8 cellular contexts compared by ENCODE assay signal in the genomic region with DNA sequence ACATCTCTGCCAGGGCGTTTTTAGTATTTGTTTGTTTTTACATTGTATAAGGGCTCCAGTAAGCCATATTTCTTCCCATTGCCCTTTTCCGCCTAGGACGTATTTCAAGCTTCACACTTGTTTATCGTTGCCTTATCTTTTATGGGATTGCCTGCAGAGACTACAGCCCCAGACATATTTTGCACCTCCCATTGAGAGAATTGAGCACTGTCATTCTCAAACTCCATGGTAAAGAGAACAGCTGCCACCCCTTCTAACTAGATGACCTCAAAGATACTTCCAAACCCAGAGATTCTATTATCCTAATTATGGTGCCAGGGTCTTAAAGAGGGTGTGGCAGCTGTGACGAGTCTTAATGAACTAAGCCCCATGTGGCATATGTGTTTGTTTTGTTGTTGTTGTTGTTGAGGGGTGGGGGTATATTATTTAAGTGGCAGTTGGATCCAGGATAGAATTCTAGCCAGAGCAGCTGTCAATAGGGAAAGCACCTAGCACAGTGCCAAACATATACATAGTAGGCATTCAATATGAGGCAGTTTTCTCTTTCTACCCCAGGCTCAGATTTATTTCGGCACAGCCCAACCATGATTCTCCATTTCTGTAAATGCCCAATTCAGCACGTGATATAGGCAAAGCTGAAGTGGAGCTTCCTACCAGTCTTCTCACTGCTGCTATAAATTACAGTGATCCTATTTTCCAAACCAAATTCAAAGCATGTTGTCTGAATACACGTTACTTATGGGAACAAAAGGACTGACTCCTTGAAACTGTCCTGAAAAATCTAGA. TPM values are rescaled to one million over a fixed set of nuclear protein-coding genes. Genes with fewer than 3 reads are reported as not detected.
A peak's percentile ranks its signal among the peaks of the same experiment; 100 is the strongest.
DNase-seq lines count a peak whose midpoint lies in the region; ATAC-seq lines count a peak whose summit lies in the region.

No MANE protein-coding gene starts in this region.

- POLR2A ChIA-PET in activated CD4-positive, alpha-beta memory T cell treated with anti-CD3 and anti-CD28 coated beads for 36 hours (lab: Charles Lee), result interaction anchor here (1.4 to 3.2 kb wide), 2 partner anchors 8 to 17 kb away, joined by 5 to 22 read pairs; no protein-coding TSS in a partner anchor

- H3K9me3 ChIP-seq in iPS-18a (ENCODE audit: control insufficient read depth, low read depth, low read length), result no peaks in the 10 kb centered on the region

- intact Hi-C loops in activated CD4-positive, alpha-beta memory T cell treated with anti-CD3 and anti-CD28 coated beads for 36 hours (cut with micrococcal nuclease), result loop anchor here (1.0 to 5.0 kb wide), 2 partner anchors 16 to 52 kb away; no protein-coding TSS in a partner anchor

- H3K4me3 ChIP-seq in iPS-18a (ENCODE audit: low read length), result peak overlapping the region; percentile 85

- DNase-seq in NCI-H2171 treated with DMSO at 0.1 percent for 48 hours (lab: John Stamatoyannopoulos, UW) (peak; percentile 36), NCI-H2171 (lab: John Stamatoyannopoulos, UW) (no peak), HCEC 1CT (no peak), T1000 (lab: John Stamatoyannopoulos, UW) (no peak)
- no peak for DNase-seq in activated CD4-positive, alpha-beta memory T cell treated with anti-CD3 and anti-CD28 coated beads for 36 hours
- DNase-seq in stimulated activated naive CD8-positive, alpha-beta T cell treated with anti-CD3 and anti-CD28 coated beads, Interleukin-15, amount 100 ng/mL, for 72 hours, result no peak

- peak overlapping the region; percentile 87 for H3K4me3 Mint-ChIP-seq in activated CD4-positive, alpha-beta memory T cell treated with anti-CD3 and anti-CD28 coated beads for 36 hours
- H3K4me3 Mint-ChIP-seq in stimulated activated naive CD8-positive, alpha-beta T cell treated with anti-CD3 and anti-CD28 coated beads, Interleukin-15, amount 100 ng/mL, for 72 hours, result peak overlapping the region; percentile 88 to 93

- H3K27ac ChIP-seq in iPS-18a (ENCODE audit: low read length), result no peak overlapping the region

- CTCF ChIA-PET in activated CD4-positive, alpha-beta memory T cell treated with anti-CD3 and anti-CD28 coated beads for 36 hours (lab: Charles Lee), result interaction anchor here (1.3 to 4.4 kb wide), 5 partner anchors 10 to 118 kb away, joined by 3 to 23 read pairs (median 13); no protein-coding TSS in a partner anchor

- H3K4me1 ChIP-seq in iPS-18a (ENCODE audit: control insufficient read depth, low read depth, low read length), result peaks cover 21% of the 10 kb centered on the region

- no peaks in the 10 kb centered on the region for H3K27me3 ChIP-seq in iPS-18a (ENCODE audit: control insufficient read depth, insufficient read depth, low read length)

- no peaks in the 10 kb centered on the region for H3K9me3 Mint-ChIP-seq in activated CD4-positive, alpha-beta memory T cell treated with anti-CD3 and anti-CD28 coated beads for 36 hours
- no peaks in the 10 kb centered on the region for H3K9me3 Mint-ChIP-seq in stimulated activated naive CD8-positive, alpha-beta T cell treated with anti-CD3 and anti-CD28 coated beads, Interleukin-15, amount 100 ng/mL, for 72 hours

- peak overlapping the region; percentile 84 for H3K9ac ChIP-seq in iPS-18a (ENCODE audit: low read length)

- H3K4me1 Mint-ChIP-seq in activated CD4-positive, alpha-beta memory T cell treated with anti-CD3 and anti-CD28 coated beads for 36 hours (ENCODE audit: low read depth), result peaks cover 24% of the 10 kb centered on the region
- peaks cover 29% of the 10 kb centered on the region for H3K4me1 Mint-ChIP-seq in stimulated activated naive CD8-positive, alpha-beta T cell treated with anti-CD3 and anti-CD28 coated beads, Interleukin-15, amount 100 ng/mL, for 72 hours

- H3K27me3 Mint-ChIP-seq in activated CD4-positive, alpha-beta memory T cell treated with anti-CD3 and anti-CD28 coated beads for 36 hours, result no peaks in the 10 kb centered on the region
- H3K27me3 Mint-ChIP-seq in stimulated activated naive CD8-positive, alpha-beta T cell treated with anti-CD3 and anti-CD28 coated beads, Interleukin-15, amount 100 ng/mL, for 72 hours, result no peaks in the 10 kb centered on the region

- peak overlapping the region; percentile 88 for H3K27ac Mint-ChIP-seq in activated CD4-positive, alpha-beta memory T cell treated with anti-CD3 and anti-CD28 coated beads for 36 hours
- H3K27ac Mint-ChIP-seq in stimulated activated naive CD8-positive, alpha-beta T cell treated with anti-CD3 and anti-CD28 coated beads, Interleukin-15, amount 100 ng/mL, for 72 hours, result peak overlapping the region in 1 of 2 donors; percentile 47

- peaks cover 28% of the 10 kb centered on the region for H3K36me3 ChIP-seq in iPS-18a (ENCODE audit: control insufficient read depth, low read depth, low read length)

- H3K36me3 Mint-ChIP-seq in activated CD4-positive, alpha-beta memory T cell treated with anti-CD3 and anti-CD28 coated beads for 36 hours, result peaks cover 14% of the 10 kb centered on the region

- ATAC-seq in stimulated activated naive CD8-positive, alpha-beta T cell treated with anti-CD3 and anti-CD28 coated beads, Interleukin-15, amount 100 ng/mL, for 72 hours, result no peak
- no peak for ATAC-seq in GM21423 (IDR thresholded peaks at IDR 0.05; ENCODE audit: unreplicated experiment)

RNA-seq across cellular contexts. Expression of a gene that starts 0.9 kb away (rescaled TPM):
- total RNA-seq in activated CD4-positive, alpha-beta memory T cell treated with anti-CD3 and anti-CD28 coated beads for 36 hours, result 10 to 100 TPM; 26.4 to 32.0 TPM

RNA-seq across cellular contexts. Expression of a gene that starts 23.5 kb away (rescaled TPM):
- total RNA-seq in activated CD4-positive, alpha-beta memory T cell treated with anti-CD3 and anti-CD28 coated beads for 36 hours, result 1 to 10 TPM; 1.5 TPM
